ENCODE assay signal across 10 cellular contexts in the genomic region with DNA sequence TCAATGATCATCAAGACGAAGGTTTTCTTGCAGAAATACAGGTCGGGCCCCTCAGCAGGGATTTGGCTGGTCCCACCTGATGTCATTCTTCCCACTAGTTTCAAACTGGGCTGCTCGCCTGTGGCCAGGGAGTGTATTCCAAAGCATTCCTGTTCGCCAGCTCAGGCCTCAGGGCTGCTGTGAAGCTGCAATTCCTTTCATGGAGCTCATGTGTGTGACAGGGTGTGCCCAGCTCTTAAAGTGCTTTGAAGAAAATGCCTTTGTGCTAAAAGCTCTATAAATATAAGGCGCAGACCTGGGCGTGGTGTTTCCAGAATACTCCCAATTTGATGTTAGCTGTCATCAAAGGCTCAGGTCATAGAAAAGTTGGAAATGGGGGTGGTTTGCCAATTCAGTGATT.
A peak's percentile ranks its signal among the peaks of the same experiment; 100 is the strongest.
DNase-seq lines count a peak whose midpoint lies in the region; ATAC-seq and TF ChIP-seq lines count a peak whose summit lies in the region.
"Had no signal": no experiment of that assay in that cellular context is flagged by ENCODE, and none has a peak within 500 bp of the region (broad histone marks: within the 10 kb centered on the region; RNA-seq: fewer than 3 reads in every experiment).

No MANE protein-coding gene starts in this region.

- intact Hi-C loops in Calu3 (cut with micrococcal nuclease; ENCODE audit: unreplicated experiment): loop anchor here (1.0 kb wide), 2 partner anchors 325 to 363 kb away; no protein-coding TSS in a partner anchor
- intact Hi-C loops in lower lobe of right lung (cut with DNase I): no loop called here
- intact Hi-C loops in CD8-positive, alpha-beta T cell (cut with DNase I, micrococcal nuclease): loop anchor here (1.0 to 5.0 kb wide), 3 partner anchors 314 to 327 kb away; partner anchors contain the start of gene BAMBI (in 1 of the 2)

- H3K4me3 ChIP-seq in lower lobe of right lung: no peak overlapping the region
- no peak overlapping the region for H3K4me3 ChIP-seq in CD8-positive, alpha-beta T cell (ENCODE audit: low read depth, low read length)
- H3K4me3 ChIP-seq: spleen had no signal

- H3K9me3 ChIP-seq in lower lobe of right lung: no peaks in the 10 kb centered on the region
- no peaks in the 10 kb centered on the region for H3K9me3 ChIP-seq in CD8-positive, alpha-beta T cell (ENCODE audit: low read length)
- H3K9me3 ChIP-seq: spleen had no signal

- no peaks in the 10 kb centered on the region for H3K27me3 Mint-ChIP-seq in Calu3 (ENCODE audit: unreplicated experiment)
- H3K27me3 Mint-ChIP-seq in CD8-positive, alpha-beta T cell (ENCODE audit: low read depth): peaks cover 9% of the 10 kb centered on the region

- CTCF ChIA-PET in Calu3 (lab: Charles Lee): interaction anchor here (0.9 to 2.6 kb wide), 9 partner anchors 10 to 328 kb away, joined by 3 to 26 read pairs (median 4); partner anchors contain the start of gene BAMBI
- CTCF ChIA-PET in CD8-positive, alpha-beta T cell (lab: Charles Lee): interaction anchor here (0.7 to 5.9 kb wide), 3 partner anchors 9 to 333 kb away, joined by 3 to 34 read pairs (median 4); no protein-coding TSS in a partner anchor

- POLR2A ChIA-PET in CD8-positive, alpha-beta T cell (lab: Charles Lee): interaction anchor here (0.7 kb wide), 1 partner anchor 314 kb away, joined by 4 read pairs; the partner anchor contains the start of gene BAMBI

- no peaks in the 10 kb centered on the region for H3K36me3 Mint-ChIP-seq in Calu3 (ENCODE audit: insufficient read depth, unreplicated experiment)
- H3K36me3 Mint-ChIP-seq in CD8-positive, alpha-beta T cell: no peaks in the 10 kb centered on the region
- H3K36me3 Mint-ChIP-seq: activated naive CD4-positive, alpha-beta T cell treated with anti-CD3 and anti-CD28 coated beads, Interleukin-2, amount 50 U/mL, for 72 hours had no signal

- H3K4me3 Mint-ChIP-seq in Calu3 (ENCODE audit: low read depth, unreplicated experiment): no peak overlapping the region
- H3K4me3 Mint-ChIP-seq in CD8-positive, alpha-beta T cell: no peak overlapping the region

- H3K27ac ChIP-seq in epithelial cell of prostate (peak overlapping the region; percentile 76), lower lobe of right lung (no peak overlapping the region)
- no peak overlapping the region for H3K27ac ChIP-seq in CD8-positive, alpha-beta T cell (ENCODE audit: low read depth, low read length)
- H3K27ac ChIP-seq: spleen had no signal

- ATAC-seq in lower lobe of right lung: peak; percentile 84
- ATAC-seq in CD8-positive, alpha-beta T cell: no peak

- no peak for TF ChIP-seq CTCF in Calu3 (IDR thresholded peaks at IDR 0.05; ENCODE audit: unreplicated experiment)
- TF ChIP-seq CTCF in lower lobe of right lung (IDR thresholded peaks at IDR 0.05): no peak
- TF ChIP-seq CTCF in CD8-positive, alpha-beta T cell (IDR thresholded peaks at IDR 0.05): no peak

- no TSS peak for BruUV-seq in Calu3 (replicated peaks; lab: Mats Ljungman, UMichigan)

- H3K4me1 Mint-ChIP-seq in Calu3 (ENCODE audit: low read depth, unreplicated experiment): peaks cover 19% of the 10 kb centered on the region
- H3K4me1 Mint-ChIP-seq in CD8-positive, alpha-beta T cell (ENCODE audit: low read depth): no peaks in the 10 kb centered on the region

- DNase-seq in Calu3 (peak; percentile 39), NCI-H69 (lab: John Stamatoyannopoulos, UW) (peak; percentile 40), epithelial cell of prostate (ENCODE audit: low read depth, low spot score) (no peak), lower lobe of right lung (peak; percentile 55), GDM1 (lab: John Stamatoyannopoulos, UW) (no peak), T-helper 9 cell (no peak), superior temporal gyrus (ENCODE audit: extremely low spot score) (no peak)
- no peak for DNase-seq in CD8-positive, alpha-beta T cell
- DNase-seq: spleen had no signal

- H3K36me3 ChIP-seq in lower lobe of right lung: no peaks in the 10 kb centered on the region
- no peaks in the 10 kb centered on the region for H3K36me3 ChIP-seq in CD8-positive, alpha-beta T cell (ENCODE audit: insufficient read depth, low read length)
- H3K36me3 ChIP-seq: spleen had no signal

- no peaks in the 10 kb centered on the region for H3K27me3 ChIP-seq in lower lobe of right lung (ENCODE audit: low read depth)
- H3K27me3 ChIP-seq in CD8-positive, alpha-beta T cell (ENCODE audit: insufficient read depth, low read length): no peaks in the 10 kb centered on the region
- H3K27me3 ChIP-seq: spleen had no signal

- H3K27ac Mint-ChIP-seq in Calu3 (ENCODE audit: unreplicated experiment): peak overlapping the region; percentile 45
- no peak overlapping the region for H3K27ac Mint-ChIP-seq in CD8-positive, alpha-beta T cell
- H3K27ac Mint-ChIP-seq: activated naive CD4-positive, alpha-beta T cell treated with anti-CD3 and anti-CD28 coated beads, Interleukin-2, amount 50 U/mL, for 72 hours had no signal

- H3K4me1 ChIP-seq in lower lobe of right lung: peaks cover 7% of the 10 kb centered on the region
- H3K4me1 ChIP-seq in CD8-positive, alpha-beta T cell (ENCODE audit: insufficient read depth, low read length): no peaks in the 10 kb centered on the region
- H3K4me1 ChIP-seq: spleen had no signal

- no peaks in the 10 kb centered on the region for H3K9me3 Mint-ChIP-seq in Calu3 (ENCODE audit: low read depth, unreplicated experiment)
- no peaks in the 10 kb centered on the region for H3K9me3 Mint-ChIP-seq in CD8-positive, alpha-beta T cell
- H3K9me3 Mint-ChIP-seq: activated naive CD4-positive, alpha-beta T cell treated with anti-CD3 and anti-CD28 coated beads, Interleukin-2, amount 50 U/mL, for 72 hours had no signal

Comparison
In these comparisons a context has a peak if more than half of its experiments do, and no peak if none do; other contexts are left out.
1. DNase-seq: peak in Calu3 (single experiment), NCI-H69 (single experiment) and lower lobe of right lung (single experiment); none in epithelial cell of prostate (single experiment), GDM1 (single experiment), T-helper 9 cell (single experiment), superior temporal gyrus (single experiment) and CD8-positive, alpha-beta T cell (0 of 7).